In the genomic region with DNA sequence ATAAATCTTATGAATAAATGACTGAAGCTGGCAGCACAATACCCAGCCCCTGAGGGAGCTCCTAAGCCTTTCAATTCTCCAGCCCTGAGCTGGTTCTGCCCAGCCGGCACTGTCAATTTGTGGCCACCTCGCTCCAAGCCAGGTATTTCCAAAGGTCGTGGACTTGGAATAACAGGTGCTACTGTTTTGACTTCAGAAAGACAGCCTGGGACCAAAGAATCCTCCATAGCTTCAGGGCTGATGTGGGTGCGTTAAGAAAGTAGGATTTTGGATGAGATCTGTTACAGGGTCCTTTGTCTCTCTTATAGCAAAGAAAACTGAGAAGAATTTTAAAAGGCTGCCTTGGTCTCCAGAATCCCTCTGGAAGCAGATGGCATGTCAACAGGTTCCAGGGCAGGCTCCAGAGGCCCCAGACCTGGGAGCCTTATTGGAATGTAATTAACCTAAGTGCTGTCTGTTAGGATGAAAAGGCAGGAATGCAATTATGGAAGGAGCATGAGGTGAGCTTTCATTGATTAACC, we compare ENCODE assay signal across 22 cellular contexts.
"Had no signal": no experiment of that assay in that cellular context is flagged by ENCODE, and none has a peak within 500 bp of the region (broad histone marks: within the 10 kb centered on the region; RNA-seq: fewer than 3 reads in every experiment).

No MANE protein-coding gene starts in this region.

- H3K27me3 ChIP-seq: body of pancreas, foreskin keratinocyte, sigmoid colon, testis, upper lobe of left lung had no signal

- DNase-seq: activated CD4-positive, alpha-beta T cell treated with anti-CD3 and anti-CD28 coated beads, Interleukin-2, amount 50 U/mL, for 4 hours; activated gamma-delta T cell treated with Interleukin-2 at 50 U/mL for 16 hours; body of pancreas; caudate nucleus; dorsolateral prefrontal cortex; endodermal cell; foreskin keratinocyte; hypothalamus; kidney; left ventricle myocardium inferior; mammary epithelial cell; naive thymus-derived CD4-positive, alpha-beta T cell; sigmoid colon; stimulated activated CD4-positive, alpha-beta T cell treated with anti-CD3 and anti-CD28 coated beads, Interleukin-4, amount 100 ng/mL, for 24 hours; T-helper 2 cell; testis; upper lobe of left lung had no signal

- H3K9me3 ChIP-seq: body of pancreas, left ventricle myocardium inferior, sigmoid colon, testis, upper lobe of left lung had no signal

- H3K9ac ChIP-seq: parathyroid adenoma had no signal

- ATAC-seq: activated naive CD4-positive, alpha-beta T cell treated with anti-CD3 and anti-CD28 coated beads, Interleukin-2, amount 50 U/mL, for 72 hours; body of pancreas; foreskin keratinocyte; naive thymus-derived CD4-positive, alpha-beta T cell; stimulated activated effector memory CD8-positive, alpha-beta T cell treated with anti-CD3 and anti-CD28 coated beads, Interleukin-12 subunit alpha, Interleukin-12 subunit beta, amount 100 ng/mL, for 72 hours had no signal

- H3K36me3 ChIP-seq: left ventricle myocardium inferior, sigmoid colon, upper lobe of left lung had no signal

- H3K4me3 ChIP-seq: body of pancreas, dorsolateral prefrontal cortex, left ventricle myocardium inferior, sigmoid colon, testis, upper lobe of left lung had no signal

- H3K79me2 ChIP-seq: parathyroid adenoma had no signal

- H3K4me1 ChIP-seq: body of pancreas, foreskin keratinocyte, parathyroid adenoma, upper lobe of left lung had no signal

- H2AFZ ChIP-seq: parathyroid adenoma had no signal

- H3K27ac ChIP-seq: body of pancreas, dorsolateral prefrontal cortex, epithelial cell of prostate, foreskin keratinocyte, left ventricle myocardium inferior, parathyroid adenoma, sigmoid colon, testis, upper lobe of left lung, VCaP had no signal
